Comparison of ENCODE assay signal across 17 cellular contexts in the genomic region with DNA sequence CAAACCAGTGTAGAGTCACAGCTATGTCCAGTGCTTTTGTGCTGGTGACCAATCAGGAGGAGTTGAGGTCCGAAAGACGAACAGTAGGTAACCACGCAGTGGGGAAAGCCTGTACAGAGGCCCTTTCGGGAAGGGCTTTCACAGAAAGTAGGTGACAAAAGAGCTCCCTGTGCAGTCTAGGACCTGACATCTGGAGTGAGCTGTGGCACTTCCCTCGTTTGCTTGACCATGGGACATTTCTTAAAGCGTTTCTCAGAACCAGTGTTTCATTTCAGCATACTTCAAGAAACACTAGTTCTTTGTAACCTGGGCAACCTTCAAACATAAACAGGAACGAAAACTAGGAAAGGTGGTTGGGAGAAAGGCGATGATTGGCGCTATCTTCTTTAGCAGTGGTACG.
"Had no signal": no experiment of that assay in that cellular context is flagged by ENCODE, and none has a peak within 500 bp of the region (broad histone marks: within the 10 kb centered on the region; RNA-seq: fewer than 3 reads in every experiment).

No MANE protein-coding gene starts in this region.

- H3K27ac ChIP-seq: brain microvascular endothelial cell, gastrocnemius medialis, heart left ventricle, ovary, vagina, WERI-Rb-1 had no signal

- H3K9me3 Mint-ChIP-seq: activated naive CD4-positive, alpha-beta T cell treated with anti-CD3 and anti-CD28 coated beads, Interleukin-2, amount 50 U/mL, for 72 hours; dendritic cell treated with granulocyte-macrophage colony-stimulating factor and Interleukin-4, amounts not matched to agents 40 ng/mL and 50 ng/mL, for 4 days; mesothelial cell of epicardium had no signal

- H3K27me3 Mint-ChIP-seq: dendritic cell treated with granulocyte-macrophage colony-stimulating factor and Interleukin-4, amounts not matched to agents 40 ng/mL and 50 ng/mL, for 4 days; T-helper 17 cell had no signal

- H3K36me3 ChIP-seq: ovary had no signal

- DNase-seq: activated CD4-positive, alpha-beta T cell treated with anti-CD3 and anti-CD28 coated beads, Interleukin-2, amount 50 U/mL, for 48 hours; activated CD8-positive, alpha-beta memory T cell treated with anti-CD3 and anti-CD28 coated beads, Interleukin-2, amount 50 U/mL, for 4 hours; anterior cingulate cortex; brain microvascular endothelial cell; effector memory CD4-positive, alpha-beta T cell; gastrocnemius medialis; heart left ventricle; ovary; stimulated activated CD4-positive, alpha-beta T cell treated with anti-CD3 and anti-CD28 coated beads, Interleukin-12 subunit alpha, Interleukin-12 subunit beta, amount 100 ng/mL, for 4 hours; stimulated activated CD4-positive, alpha-beta T cell treated with anti-CD3 and anti-CD28 coated beads, Interleukin-2, amount 100 ng/mL, for 24 hours; T-helper 17 cell; WERI-Rb-1 had no signal

- H3K4me1 ChIP-seq: vagina had no signal

- H3K27ac Mint-ChIP-seq: activated T-helper 2 cell treated with anti-CD3 and anti-CD28 coated beads, Interferon-gamma antibody, Interleukin-2, Interleukin-4, amounts not matched to agents 10 μg/mL and 5 μg/mL and 100 μg/mL, durations not matched to agents 14 hours and 24 hours and 36 hours; dendritic cell treated with granulocyte-macrophage colony-stimulating factor and Interleukin-4, amounts not matched to agents 40 ng/mL and 50 ng/mL, for 4 days; mesothelial cell of epicardium; T-helper 17 cell had no signal

- ATAC-seq: activated naive CD4-positive, alpha-beta T cell treated with anti-CD3 and anti-CD28 coated beads, Interleukin-2, amount 50 U/mL, for 72 hours; gastrocnemius medialis; T-helper 17 cell had no signal

- H3K4me3 Mint-ChIP-seq: dendritic cell treated with granulocyte-macrophage colony-stimulating factor and Interleukin-4, amounts not matched to agents 40 ng/mL and 50 ng/mL, for 4 days; mesothelial cell of epicardium; T-helper 17 cell had no signal

- H3K4me3 ChIP-seq: gastrocnemius medialis, heart left ventricle, ovary, vagina had no signal

- H3K27me3 ChIP-seq: brain microvascular endothelial cell, gastrocnemius medialis, heart left ventricle, ovary, vagina had no signal

- H3K9me3 ChIP-seq: gastrocnemius medialis, heart left ventricle, ovary, vagina had no signal
